Comparison of ENCODE assay signal across 8 cellular contexts in the genomic region with DNA sequence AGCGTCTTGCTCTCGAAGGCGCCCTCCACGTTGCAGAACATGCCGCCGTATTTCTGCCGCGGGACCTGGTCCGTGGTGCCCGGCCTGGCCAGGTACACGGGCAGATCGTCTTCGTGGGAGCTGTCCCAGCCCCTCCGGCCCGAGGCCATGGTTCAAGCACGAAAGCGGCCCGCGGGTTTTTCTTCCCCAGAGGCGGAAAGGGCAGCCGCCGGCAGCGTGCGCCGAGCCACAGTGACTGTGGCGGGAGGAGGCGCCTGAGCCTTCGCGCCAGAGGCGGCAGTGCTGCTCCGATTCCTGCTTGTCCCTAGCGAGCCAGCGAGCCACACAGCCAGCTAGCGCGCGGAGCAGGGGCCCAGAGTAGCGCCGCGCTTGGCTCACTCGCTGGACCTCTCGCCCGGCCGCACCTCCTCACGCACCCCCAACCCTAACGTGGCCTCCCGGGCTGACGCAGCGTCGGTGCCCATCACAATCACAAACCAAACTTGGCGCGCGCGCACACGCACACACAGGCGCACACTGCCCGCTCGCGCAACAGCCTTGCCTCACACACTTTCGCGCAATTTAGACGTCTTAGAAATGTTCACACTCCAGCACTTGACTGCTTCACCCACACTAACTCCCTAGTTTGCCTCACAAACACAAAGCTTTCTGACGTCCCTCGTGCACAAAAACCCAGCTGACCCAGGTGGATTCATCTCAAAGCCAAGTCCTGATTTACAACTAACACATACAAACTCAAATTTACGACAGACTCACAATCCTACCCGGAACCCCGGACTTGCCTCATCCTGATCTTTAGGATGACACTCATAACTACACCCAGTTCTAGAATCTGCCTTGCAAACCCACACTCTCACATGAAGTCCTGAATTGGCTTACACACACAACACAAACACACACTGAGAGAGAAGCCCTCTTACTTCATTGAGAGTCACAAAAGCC. TPM values are rescaled to one million over a fixed set of nuclear protein-coding genes. Genes with fewer than 3 reads are reported as not detected.
DNase-seq lines count a peak whose midpoint lies in the region; ATAC-seq and TF ChIP-seq lines count a peak whose summit lies in the region.

A gene (minus strand): TSS at position 359 of the 942 bp plus-strand sequence. CDS start 210 bp downstream, at position 149.

- in situ Hi-C loops in IMR-90 (cut with MboI; ENCODE audit: low sequenced_read_pairs): no loop called here

- peak; percentile 83 for DNase-seq in ELF-1 (ENCODE audit: low read depth, low spot score)
- DNase-seq in IMR-90: peak; percentile 78
- peak; percentile 85 for DNase-seq in WTC11 (ENCODE audit: low spot score)

- peak within 1 kb of the TSS; percentile 33 for H2AK9ac ChIP-seq in IMR-90 (replicated peaks; ENCODE audit: low read depth, low read length, poor library complexity)

- H3K9me1 ChIP-seq in IMR-90 (ENCODE audit: insufficient read depth, low read length): 0 out of 2 replicates have a peak, but pooled peaks cover 3% of the 10 kb centered on the region

- TF ChIP-seq EP300 in gastroesophageal sphincter (IDR thresholded peaks at IDR 0.05): no peak
- TF ChIP-seq EP300 in neural cell (conservative IDR thresholded peaks at IDR 0.05; ENCODE audit: poor library complexity, severe bottlenecking): peak; percentile 21

- H3K27ac Mint-ChIP-seq in WTC11: no peak within 1 kb of the TSS

- H3K9ac ChIP-seq in IMR-90 (ENCODE audit: low read depth, low read length) (peak within 1 kb of the TSS; percentile 79), neural cell (ENCODE audit: low read length) (peak within 1 kb of the TSS; percentile 65)

- H3K9me3 Mint-ChIP-seq in WTC11: peaks cover 9% of the 10 kb centered on the region

- H3K9me2 ChIP-seq in neural cell (ENCODE audit: insufficient read depth, low read length): no peaks in the 10 kb centered on the region

- no peaks in the 10 kb centered on the region for H3F3A ChIP-seq in neural cell (ENCODE audit: insufficient read depth, low read length, poor library complexity, severe bottlenecking)

- H2BK20ac ChIP-seq in IMR-90 (ENCODE audit: low read depth, low read length): peak within 1 kb of the TSS; percentile 82

- H3K36me3 ChIP-seq in IMR-90 (ENCODE audit: control insufficient read depth, insufficient read depth, low read length) (no peaks in the 10 kb centered on the region), gastroesophageal sphincter (no peaks in the 10 kb centered on the region), neural cell (ENCODE audit: insufficient read depth, low read length) (no peaks in the 10 kb centered on the region)

- peak within 1 kb of the TSS; percentile 51 to 88 for H4K8ac ChIP-seq in IMR-90 (ENCODE audit: low read depth in 2 of 2, low read length in 2 of 2)

- dilution Hi-C loops in IMR-90 (cut with HindIII; ENCODE audit: low sequenced_read_pairs, unreplicated experiment): no loop called here

- H3K4ac ChIP-seq in IMR-90 (ENCODE audit: low read depth, low read length): peak within 1 kb of the TSS; percentile 64

- CTCF ChIA-PET in IMR-90 (lab: Yijun Ruan, JAX) (interaction anchor here (1.0 to 1.2 kb wide), 2 partner anchors 12 to 55 kb away, joined by 3 to 7 read pairs; no protein-coding TSS in a partner anchor), WTC11 (lab: Charles Lee) (interaction anchor here (0.7 to 3.4 kb wide), 7 partner anchors 12 to 67 kb away, joined by 3 to 30 read pairs (median 7); no protein-coding TSS in a partner anchor)

- H3K27me3 ChIP-seq in IMR-90 (ENCODE audit: control insufficient read depth, insufficient read depth, low read length) (no peaks in the 10 kb centered on the region), gastroesophageal sphincter (no peaks in the 10 kb centered on the region), neural cell (ENCODE audit: insufficient read depth, low read depth, low read length) (peaks cover 18% of the 10 kb centered on the region)

- TF ChIP-seq RAD21 in IMR-90 (IDR thresholded peaks at IDR 0.05; ENCODE audit: low read length) (peak; percentile 58), neural cell (conservative IDR thresholded peaks at IDR 0.05) (peak; percentile 51)

- H3K9me3 ChIP-seq in IMR-90 (ENCODE audit: control insufficient read depth, insufficient read depth, low read length): no peaks in the 10 kb centered on the region
- H3K9me3 ChIP-seq in gastroesophageal sphincter: no peaks in the 10 kb centered on the region
- H3K9me3 ChIP-seq in neural cell (ENCODE audit: low read length): no peaks in the 10 kb centered on the region

- peak within 1 kb of the TSS; percentile 41 for H4K91ac ChIP-seq in IMR-90 (ENCODE audit: insufficient read depth, low read depth, low read length)

- POLR2A ChIA-PET in IMR-90 (lab: Charles Lee; ENCODE audit: unreplicated experiment) (no interaction called here), WTC11 (lab: Charles Lee) (interaction anchor here (0.5 kb wide), 1 partner anchor 55 kb away, joined by 4 read pairs; no protein-coding TSS in a partner anchor)

- H3K27ac ChIP-seq in IMR-90 (ENCODE audit: insufficient read depth, low read length) (peak within 1 kb of the TSS; percentile 79), gastroesophageal sphincter (peak within 1 kb of the TSS; percentile 72 to 99 (median 94)), neural cell (ENCODE audit: low read length) (no peak within 1 kb of the TSS)

- peak within 1 kb of the TSS; percentile 69 for H3K4me3 Mint-ChIP-seq in WTC11

- peak within 1 kb of the TSS; percentile 47 for H2BK5ac ChIP-seq in IMR-90 (ENCODE audit: low read depth, low read length, poor library complexity, severe bottlenecking)

- TF ChIP-seq CTCF in IMR-90 (conservative IDR thresholded peaks at IDR 0.05; ENCODE audit: low read depth, low read length): peak; percentile 42
- no peak for TF ChIP-seq CTCF in WTC11 (IDR thresholded peaks at IDR 0.05)
- TF ChIP-seq CTCF in gastroesophageal sphincter (IDR thresholded peaks at IDR 0.05): peak; percentile 10 to 71 (median 59)
- peak; percentile 68 for TF ChIP-seq CTCF in neural cell (IDR thresholded peaks at IDR 0.05; ENCODE audit: poor library complexity, severe bottlenecking)

- H3K36me3 Mint-ChIP-seq in WTC11: peaks cover 6% of the 10 kb centered on the region

- peak; percentile 89 for ATAC-seq in IMR-90 (ENCODE audit: low read depth)
- peak; percentile 96 for ATAC-seq in WTC11
- peak; percentile 87 for ATAC-seq in gastroesophageal sphincter
- ATAC-seq in GM18858 (IDR thresholded peaks at IDR 0.05; ENCODE audit: unreplicated experiment): no peak
- ATAC-seq in HG03025 (IDR thresholded peaks at IDR 0.05; ENCODE audit: low FRiP score, unreplicated experiment): no peak
- no peak for ATAC-seq in HG03159 (IDR thresholded peaks at IDR 0.05; ENCODE audit: unreplicated experiment)

- 0 out of 2 replicates have a peak within 1 kb of the TSS, but pooled peaks have one; percentile 16 for H2AK5ac ChIP-seq in IMR-90 (ENCODE audit: low read depth, low read length)

- H3K56ac ChIP-seq in IMR-90 (ENCODE audit: extremely low read depth, insufficient read depth, low read length): peak within 1 kb of the TSS; percentile 79; the same call in 1 of the 2 replicates

- WGBS in IMR-90 (ENCODE audit: extremely low coverage in 2 of 2, insufficient read length in 1 of 2), 2 experiments: 1% methylated on average over 49 of the region's 66 CpGs; no CpG with 5 or more reads in 1 of the 2 experiments
- 0 to 8% methylated on average over 2 to 6 of the region's 66 CpGs for WGBS in gastroesophageal sphincter (ENCODE audit: low coverage in 1 of 2), 2 donors

- H3K23ac ChIP-seq in IMR-90 (ENCODE audit: low read depth, low read length): peak within 1 kb of the TSS; percentile 90

- H2AFZ ChIP-seq in IMR-90 (replicated peaks; ENCODE audit: low read length, poor library complexity): peak within 1 kb of the TSS; percentile 94
- peak within 1 kb of the TSS; percentile 66 for H2AFZ ChIP-seq in neural cell (ENCODE audit: low read depth, low read length)

- H3K18ac ChIP-seq in IMR-90 (ENCODE audit: low read depth, low read length): peak within 1 kb of the TSS; percentile 78

- intact Hi-C loops in IMR-90 (cut with micrococcal nuclease): loop anchor here (1.0 kb wide), 4 partner anchors 44 to 286 kb away; no protein-coding TSS in a partner anchor

- H2BK120ac ChIP-seq in IMR-90 (ENCODE audit: low read depth, low read length): peak within 1 kb of the TSS; percentile 80

- peaks cover 5% of the 10 kb centered on the region for H3K4me1 ChIP-seq in IMR-90 (ENCODE audit: control insufficient read depth, insufficient read depth, low read length)
- H3K4me1 ChIP-seq in gastroesophageal sphincter: peaks cover 0 to 48% (median 0%) of the 10 kb centered on the region in 3 donors

- peaks cover 10 to 34% of the 10 kb centered on the region in 2 experiments; a peak in 2 of 4 replicates for H3K79me1 ChIP-seq in IMR-90 (ENCODE audit: low read depth in 1 of 2, low read length in 2 of 2)

- peaks cover 20% of the 10 kb centered on the region for H3K27me3 Mint-ChIP-seq in WTC11 (ENCODE audit: low read depth)

- H4K20me1 ChIP-seq in IMR-90 (ENCODE audit: insufficient read depth, low read length) (no peaks in the 10 kb centered on the region), neural cell (ENCODE audit: insufficient read depth) (no peaks in the 10 kb centered on the region)

- BruUV-seq in IMR-90 (replicated peaks; lab: Mats Ljungman, UMichigan): no TSS peak

- peak within 1 kb of the TSS; percentile 56 for H4K5ac ChIP-seq in IMR-90 (ENCODE audit: low read depth, low read length)

- peak within 1 kb of the TSS; percentile 29; the same call in 2 of the 3 replicates for H2BK15ac ChIP-seq in IMR-90 (ENCODE audit: low read depth, low read length)

- H3K4me2 ChIP-seq in IMR-90 (ENCODE audit: low read depth, low read length) (peak within 1 kb of the TSS; percentile 99), neural cell (ENCODE audit: low read length) (peak within 1 kb of the TSS; percentile 66)

- peak within 1 kb of the TSS; percentile 92 for H3K14ac ChIP-seq in IMR-90 (replicated peaks; ENCODE audit: low read depth, low read length)

- H3K4me3 ChIP-seq in IMR-90 (ENCODE audit: insufficient read depth, low read depth, low read length) (peak within 1 kb of the TSS; percentile 56), gastroesophageal sphincter (peak within 1 kb of the TSS; percentile 75 to 82), neural cell (ENCODE audit: low read length) (peak within 1 kb of the TSS; percentile 84)

- H3K79me2 ChIP-seq in neural cell (replicated peaks; ENCODE audit: insufficient read depth, low read length): peaks cover 8% of the 10 kb centered on the region

- TF ChIP-seq POLR2A in IMR-90 (IDR thresholded peaks at IDR 0.05; ENCODE audit: low read depth, low read length) (peak; percentile 70), gastroesophageal sphincter (IDR thresholded peaks at IDR 0.05) (peak; percentile 70 to 91)

- H3K4me1 Mint-ChIP-seq in WTC11: peaks cover 27% of the 10 kb centered on the region

TF ChIP-seq in neural cell, 6 proteins besides CTCF, POLR2A, EP300 and RAD21 (continues in another document):
- TF ChIP-seq TAF1 (IDR thresholded peaks at IDR 0.05; ENCODE audit: low read depth) (no peak), POLR2AphosphoS5 (IDR thresholded peaks at IDR 0.05) (peak; percentile 19)

RNA-seq across cellular contexts. Expression of the gene that starts here (rescaled TPM):
- total RNA-seq in IMR-90 (2012; rRNA removed) (46.1 and 50.2 TPM in 2 replicates), WTC11 (2021) (329 to 358 TPM (median 338 TPM) in 3 replicates), gastroesophageal sphincter (100 to 1,000 TPM; 175 to 475 (median 290) TPM)
- polyA plus RNA-seq in IMR-90 (2012; rRNA removed) (60.9 and 66.4 TPM in 2 replicates), neural cell (689 and 736 TPM in 2 replicates)
- polyA plus RNA-seq in IMR-90 (2012; cell fraction: cytosol; rRNA removed): 31.1 and 32.6 TPM in 2 replicates
- polyA plus RNA-seq in IMR-90 (2012; cell fraction: nucleus; rRNA removed; ENCODE audit: low replicate concordance): 34.6 and 103 TPM in 2 replicates
- 1,042 and 1,116 TPM in 2 replicates for polyA minus RNA-seq in neural cell

Comparison
In these comparisons a context has a peak if more than half of its experiments do, and no peak if none do; other contexts are left out.
1. ATAC-seq: peak in IMR-90 (single experiment), WTC11 (single experiment) and gastroesophageal sphincter (single experiment); none in GM18858 (single experiment), HG03025 (single experiment) and HG03159 (single experiment).
2. Peak in every context shown above with its lines, with median percentiles within 50 percentile points of each other: DNase-seq and H3K4me3 ChIP-seq.